In genomic region chr2:97764559-97765263, GRCh38 we compare ENCODE assay signal across 1 cellular context.
TF ChIP-seq lines count a peak whose summit lies in the region.

No MANE protein-coding gene starts in this region.

TF ChIP-seq in H1, 55 proteins besides CTCF, POLR2A, EP300 and RAD21:
- TF ChIP-seq CEBPB (IDR thresholded peaks at IDR 0.05; ENCODE audit: low read depth, low read length) (no peak), RNF2 (IDR thresholded peaks at IDR 0.05; ENCODE audit: borderline replicate concordance, low read depth, low read length, missing control alignments, poor library complexity, severe bottlenecking) (no peak), CBX8 (IDR thresholded peaks at IDR 0.05; ENCODE audit: borderline replicate concordance, low read depth, low read length) (no peak)
